ENCODE assay signal across 14 cellular contexts in genomic region chr2:216348909-216349308, GRCh38. TPM values are rescaled to one million over a fixed set of nuclear protein-coding genes. Genes with fewer than 3 reads are reported as not detected.
A peak's percentile ranks its signal among the peaks of the same experiment; 100 is the strongest.
DNase-seq lines count a peak whose midpoint lies in the region; ATAC-seq and TF ChIP-seq lines count a peak whose summit lies in the region.
"Had no signal": no experiment of that assay in that cellular context is flagged by ENCODE, and none has a peak within 500 bp of the region (broad histone marks: within the 10 kb centered on the region; RNA-seq: fewer than 3 reads in every experiment).

No MANE protein-coding gene starts in this region.

- no peaks in the 10 kb centered on the region for H3K27me3 ChIP-seq in PC-3 (ENCODE audit: low read length)
- no peaks in the 10 kb centered on the region for H3K27me3 ChIP-seq in right lobe of liver
- H3K27me3 ChIP-seq: MG63 had no signal

- CTCF ChIA-PET in activated CD8-positive, alpha-beta memory T cell treated with anti-CD3 and anti-CD28 coated beads, Interleukin-2, amount 10 ng/mL, durations not matched to agents 7 days and 5 days (lab: Charles Lee), result interaction anchor here (0.9 to 1.4 kb wide), 2 partner anchors 47 to 48 kb away, joined by 3 read pairs; no protein-coding TSS in a partner anchor
- CTCF ChIA-PET in PC-3 (lab: Charles Lee), result no interaction called here

- no peak overlapping the region for H3K9ac ChIP-seq in PC-3 (ENCODE audit: low read length)

- no peaks in the 10 kb centered on the region for H3F3A ChIP-seq in PC-3 (ENCODE audit: low read length, unreplicated experiment)

- no peak for TF ChIP-seq CTCF in PC-3 (conservative IDR thresholded peaks at IDR 0.05; ENCODE audit: low read depth, low read length)
- TF ChIP-seq CTCF in right lobe of liver (IDR thresholded peaks at IDR 0.05), result no peak

- peaks cover 66% of the 10 kb centered on the region for H3K4me1 Mint-ChIP-seq in activated CD8-positive, alpha-beta memory T cell treated with anti-CD3 and anti-CD28 coated beads, Interleukin-2, amount 10 ng/mL, durations not matched to agents 7 days and 5 days
- peaks cover 59 to 61% of the 10 kb centered on the region in 2 donors for H3K4me1 Mint-ChIP-seq in effector memory CD8-positive, alpha-beta T cell (ENCODE audit: low read depth in 2 of 2)

- POLR2A ChIA-PET in PC-3 (lab: Charles Lee; ENCODE audit: unreplicated experiment), result no interaction called here

- no peak overlapping the region for H2AFZ ChIP-seq in PC-3 (ENCODE audit: low read length)

- H3K27ac ChIP-seq in PC-3 (ENCODE audit: low read length) (no peak overlapping the region), right lobe of liver (no peak overlapping the region)

- intact Hi-C loops in PC-3 (cut with micrococcal nuclease) (no loop called here), right lobe of liver (cut with DNase I) (no loop called here)

- H3K9me3 ChIP-seq in PC-3 (ENCODE audit: low read length) (no peaks in the 10 kb centered on the region), right lobe of liver (no peaks in the 10 kb centered on the region)
- H3K9me3 ChIP-seq: MG63, stomach had no signal

- no peak for DNase-seq in activated CD8-positive, alpha-beta memory T cell treated with anti-CD3 and anti-CD28 coated beads, Interleukin-2, amount 10 ng/mL, durations not matched to agents 7 days and 5 days
- no peak for DNase-seq in activated CD8-positive, alpha-beta memory T cell treated with anti-CD3 and anti-CD28 coated beads, Interleukin-2, amount 50 U/mL, for 48 hours
- peak; percentile 66 for DNase-seq in PC-3
- no peak for DNase-seq in effector memory CD8-positive, alpha-beta T cell
- DNase-seq in skeletal muscle cell (ENCODE audit: low read depth), result peak; percentile 52
- DNase-seq in right lobe of liver, result no peak
- DNase-seq: aorta, foreskin melanocyte, MG63, stomach had no signal

- 45% methylated on average over 3 of the region's 3 CpGs for WGBS in right lobe of liver (ENCODE audit: insufficient coverage, low coverage, low lambda C conversion rate, missing lambda C conversion rate)

- H3K36me3 ChIP-seq in PC-3 (ENCODE audit: low read depth, low read length) (no peaks in the 10 kb centered on the region), right lobe of liver (no peaks in the 10 kb centered on the region)
- H3K36me3 ChIP-seq: MG63, stomach had no signal

- TF ChIP-seq POLR2A in right lobe of liver (IDR thresholded peaks at IDR 0.05), result no peak

- H3K27ac Mint-ChIP-seq in activated CD8-positive, alpha-beta memory T cell treated with anti-CD3 and anti-CD28 coated beads, Interleukin-2, amount 10 ng/mL, durations not matched to agents 7 days and 5 days, result peak overlapping the region; percentile 11
- H3K27ac Mint-ChIP-seq in effector memory CD8-positive, alpha-beta T cell, result peak overlapping the region; percentile 61 to 89
- H3K27ac Mint-ChIP-seq: mesothelial cell of epicardium had no signal

- ATAC-seq in activated CD8-positive, alpha-beta memory T cell treated with anti-CD3 and anti-CD28 coated beads, Interleukin-2, amount 10 ng/mL, durations not matched to agents 7 days and 5 days, result peak; percentile 38
- ATAC-seq in PC-3, result peak; percentile 63
- no peak for ATAC-seq in effector memory CD8-positive, alpha-beta T cell (replicated peaks)
- no peak for ATAC-seq in HG02870 (IDR thresholded peaks at IDR 0.05; ENCODE audit: unreplicated experiment)
- ATAC-seq in GM21526 (IDR thresholded peaks at IDR 0.05; ENCODE audit: low FRiP score, unreplicated experiment), result no peak
- ATAC-seq in right lobe of liver, result no peak

- no peaks in the 10 kb centered on the region for H3K9me2 ChIP-seq in PC-3 (replicated peaks; ENCODE audit: low read length)

- H3K4me3 Mint-ChIP-seq in activated CD8-positive, alpha-beta memory T cell treated with anti-CD3 and anti-CD28 coated beads, Interleukin-2, amount 10 ng/mL, durations not matched to agents 7 days and 5 days, result no peak overlapping the region
- peak overlapping the region; percentile 9 to 36 for H3K4me3 Mint-ChIP-seq in effector memory CD8-positive, alpha-beta T cell
- H3K4me3 Mint-ChIP-seq: mesothelial cell of epicardium had no signal

- H4K20me1 ChIP-seq in PC-3 (ENCODE audit: low read length), result no peaks in the 10 kb centered on the region

- H3K79me2 ChIP-seq in PC-3 (ENCODE audit: low read length), result no peaks in the 10 kb centered on the region

- H3K27me3 Mint-ChIP-seq in activated CD8-positive, alpha-beta memory T cell treated with anti-CD3 and anti-CD28 coated beads, Interleukin-2, amount 10 ng/mL, durations not matched to agents 7 days and 5 days, result peaks cover 4% of the 10 kb centered on the region
- no peaks in the 10 kb centered on the region for H3K27me3 Mint-ChIP-seq in effector memory CD8-positive, alpha-beta T cell

- BruUV-seq in PC-3 (replicated peaks; lab: Mats Ljungman, UMichigan), result no TSS peak

- no peaks in the 10 kb centered on the region for H3K9me3 Mint-ChIP-seq in activated CD8-positive, alpha-beta memory T cell treated with anti-CD3 and anti-CD28 coated beads, Interleukin-2, amount 10 ng/mL, durations not matched to agents 7 days and 5 days (ENCODE audit: low read depth)
- H3K9me3 Mint-ChIP-seq in effector memory CD8-positive, alpha-beta T cell, result peaks cover 0 to 3% of the 10 kb centered on the region in 2 donors
- H3K9me3 Mint-ChIP-seq: mesothelial cell of epicardium had no signal

- H3K4me2 ChIP-seq in PC-3 (ENCODE audit: low read length), result no peak overlapping the region

- no peaks in the 10 kb centered on the region for H3K36me3 Mint-ChIP-seq in activated CD8-positive, alpha-beta memory T cell treated with anti-CD3 and anti-CD28 coated beads, Interleukin-2, amount 10 ng/mL, durations not matched to agents 7 days and 5 days
- H3K36me3 Mint-ChIP-seq in effector memory CD8-positive, alpha-beta T cell (ENCODE audit: insufficient read depth), result peaks cover 6% of the 10 kb centered on the region
- H3K36me3 Mint-ChIP-seq: mesothelial cell of epicardium had no signal

- peaks cover 20% of the 10 kb centered on the region for H3K4me1 ChIP-seq in PC-3 (ENCODE audit: insufficient read depth, low read length)
- H3K4me1 ChIP-seq in right lobe of liver, result no peaks in the 10 kb centered on the region
- H3K4me1 ChIP-seq: stomach had no signal

- H3K4me3 ChIP-seq in PC-3 (ENCODE audit: low read length) (no peak overlapping the region), skeletal muscle cell (ENCODE audit: low read depth, low read length) (no peak overlapping the region), right lobe of liver (no peak overlapping the region)
- H3K4me3 ChIP-seq: MG63, stomach had no signal

RNA-seq across cellular contexts. Expression of gene MARCHF4, which starts 23.4 kb away (rescaled TPM):
- not detected for total RNA-seq in activated CD8-positive, alpha-beta memory T cell treated with anti-CD3 and anti-CD28 coated beads, Interleukin-2, amount 10 ng/mL, durations not matched to agents 7 days and 5 days
- 1.9 and 3.7 TPM in 2 replicates for total RNA-seq in PC-3 (2014; rRNA removed)
- not detected for total RNA-seq in right lobe of liver
- total RNA-seq: OCI-LY7 had no signal

Comparison
In these comparisons a context has a peak if more than half of its experiments do, and no peak if none do; other contexts are left out.
1. ATAC-seq: peak in activated CD8-positive, alpha-beta memory T cell treated with anti-CD3 and anti-CD28 coated beads, Interleukin-2, amount 10 ng/mL, durations not matched to agents 7 days and 5 days (single experiment) and PC-3 (single experiment); none in effector memory CD8-positive, alpha-beta T cell (single experiment), HG02870 (single experiment), GM21526 (single experiment) and right lobe of liver (0 of 4).
2. DNase-seq: peak in PC-3 (single experiment) and skeletal muscle cell (single experiment); none in activated CD8-positive, alpha-beta memory T cell treated with anti-CD3 and anti-CD28 coated beads, Interleukin-2, amount 10 ng/mL, durations not matched to agents 7 days and 5 days (single experiment), activated CD8-positive, alpha-beta memory T cell treated with anti-CD3 and anti-CD28 coated beads, Interleukin-2, amount 50 U/mL, for 48 hours (single experiment), effector memory CD8-positive, alpha-beta T cell (0 of 3) and right lobe of liver (0 of 3).